18 cellular contexts compared by ENCODE assay signal in the genomic region with DNA sequence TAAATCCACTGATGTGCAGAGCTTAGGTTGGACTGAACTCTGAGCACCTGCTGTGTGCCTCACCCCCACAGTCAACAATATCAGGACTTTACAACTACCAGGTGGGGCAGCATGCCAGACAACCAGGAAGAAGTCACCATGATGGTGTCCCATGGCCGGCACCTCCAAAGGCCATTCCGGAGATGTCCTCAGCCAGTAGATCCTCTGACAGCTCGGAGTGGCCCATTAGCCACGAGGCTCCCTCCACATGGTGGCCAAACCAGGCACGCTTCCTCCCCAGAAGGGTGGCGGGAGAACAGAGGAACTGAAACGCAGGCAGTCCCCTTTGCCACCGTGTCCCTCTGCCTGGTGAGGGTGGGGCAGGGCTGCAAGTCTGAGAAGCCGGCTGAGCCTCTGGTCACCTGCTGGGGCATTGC.
DNase-seq lines count a peak whose midpoint lies in the region; ATAC-seq, FAIRE-seq and TF ChIP-seq lines count a peak whose summit lies in the region.
"Had no signal": no experiment of that assay in that cellular context is flagged by ENCODE, and none has a peak within 500 bp of the region (broad histone marks: within the 10 kb centered on the region; RNA-seq: fewer than 3 reads in every experiment).

No MANE protein-coding gene starts in this region.

- H3K79me2 ChIP-seq in OCI-LY7 (ENCODE audit: insufficient read depth, low read depth, low read length) = no peaks in the 10 kb centered on the region

- H3K36me3 ChIP-seq in OCI-LY7 (ENCODE audit: insufficient read depth, low read length) = no peaks in the 10 kb centered on the region
- no peaks in the 10 kb centered on the region for H3K36me3 ChIP-seq in thyroid gland
- H3K36me3 ChIP-seq: BE2C had no signal

- no peaks in the 10 kb centered on the region for H4K20me1 ChIP-seq in OCI-LY7 (ENCODE audit: insufficient read depth, low read length)

- peak overlapping the region; percentile 28 for H3K4me2 ChIP-seq in OCI-LY7 (ENCODE audit: low read length)

- intact Hi-C loops in OCI-LY7 (cut with micrococcal nuclease; ENCODE audit: unreplicated experiment) (no loop called here), thyroid gland (cut with DNase I) (no loop called here)

- no peaks in the 10 kb centered on the region for H3K9me3 Mint-ChIP-seq in naive B cell
- H3K9me3 Mint-ChIP-seq in progenitor cell of endocrine pancreas (ENCODE audit: low read depth) = no peaks in the 10 kb centered on the region
- H3K9me3 Mint-ChIP-seq: natural killer cell treated with Interleukin-12 subunit alpha and Interleukin-12 subunit beta and Interleukin-15 and Interleukin-18, amount 100 ng/mL, for 72 hours had no signal

- peak overlapping the region in 4 of 8 donors; percentile 3 to 60 (median 36) for H3K4me3 Mint-ChIP-seq in naive B cell
- no peak overlapping the region for H3K4me3 Mint-ChIP-seq in progenitor cell of endocrine pancreas (ENCODE audit: low read depth)
- H3K4me3 Mint-ChIP-seq: central memory CD8-positive, alpha-beta T cell; natural killer cell treated with Interleukin-12 subunit alpha and Interleukin-12 subunit beta and Interleukin-15 and Interleukin-18, amount 100 ng/mL, for 72 hours; T-helper 17 cell had no signal

- ATAC-seq in HG02588 (IDR thresholded peaks at IDR 0.05; ENCODE audit: unreplicated experiment) (peak; percentile 65), naive B cell (ENCODE audit: low read depth in 2 of 2) (peak; percentile 56 to 63)
- ATAC-seq: T-helper 17 cell had no signal

- peak overlapping the region in 1 of 6 donors; percentile 75 for H3K27ac Mint-ChIP-seq in naive B cell
- no peak overlapping the region for H3K27ac Mint-ChIP-seq in progenitor cell of endocrine pancreas
- H3K27ac Mint-ChIP-seq: natural killer cell treated with Interleukin-12 subunit alpha and Interleukin-12 subunit beta and Interleukin-15 and Interleukin-18, amount 100 ng/mL, for 72 hours; T-helper 17 cell had no signal

- H3K27ac ChIP-seq in OCI-LY7 (ENCODE audit: low read depth, low read length, poor library complexity, severe bottlenecking) = no peak overlapping the region
- H3K27ac ChIP-seq in thyroid gland = no peak overlapping the region

- H3K36me3 Mint-ChIP-seq in naive B cell (no peaks in the 10 kb centered on the region), progenitor cell of endocrine pancreas (ENCODE audit: insufficient read depth) (no peaks in the 10 kb centered on the region)
- H3K36me3 Mint-ChIP-seq: natural killer cell treated with Interleukin-12 subunit alpha and Interleukin-12 subunit beta and Interleukin-15 and Interleukin-18, amount 100 ng/mL, for 72 hours had no signal

- FAIRE-seq in GM12891 (lab: Jason Lieb, UNC) = no peak
- no peak for FAIRE-seq in RCC 7860 (lab: Jason Lieb, UNC)
- FAIRE-seq: GM19239, kidney had no signal

- DNase-seq in GM12891 (ENCODE audit: insufficient read length, low spot score) = no peak
- DNase-seq in OCI-LY7 (ENCODE audit: low spot score) = peak; percentile 62
- peak; percentile 41 for DNase-seq in naive B cell
- no peak for DNase-seq in NCI-H1436 treated with DMSO at 0.1 percent for 48 hours (lab: John Stamatoyannopoulos, UW)
- DNase-seq in thyroid gland = no peak
- no peak for DNase-seq in RCC 7860 (ENCODE audit: low spot score)
- no peak for DNase-seq in progenitor cell of endocrine pancreas (ENCODE audit: low spot score, unreplicated experiment)
- DNase-seq: activated CD4-positive, alpha-beta T cell treated with anti-CD3 and anti-CD28 coated beads for 48 hours; activated T-cell treated with anti-CD3 and anti-CD28 coated beads for 4 hours; BE2C; kidney; NCI-H2171 treated with DMSO at 0.1 percent for 48 hours; retina; T-helper 17 cell had no signal

- no peaks in the 10 kb centered on the region for H3K27me3 ChIP-seq in thyroid gland
- H3K27me3 ChIP-seq: BE2C had no signal

- TF ChIP-seq CTCF in OCI-LY7 (conservative IDR thresholded peaks at IDR 0.05; ENCODE audit: low read length) = no peak
- no peak for TF ChIP-seq CTCF in thyroid gland (IDR thresholded peaks at IDR 0.05)
- TF ChIP-seq CTCF in progenitor cell of endocrine pancreas (IDR thresholded peaks at IDR 0.05; ENCODE audit: unreplicated experiment) = no peak

- H2AFZ ChIP-seq in OCI-LY7 (ENCODE audit: low read length) = peak overlapping the region; percentile 60

- TF ChIP-seq POLR2A in GM12891 (IDR thresholded peaks at IDR 0.05; ENCODE audit: low read depth, low read length) = no peak
- TF ChIP-seq POLR2A in thyroid gland (IDR thresholded peaks at IDR 0.05) = no peak

- POLR2A ChIA-PET in OCI-LY7 (lab: Charles Lee) = no interaction called here

- 95% methylated on average over 9 of the region's 9 CpGs; no CpG with 5 or more reads in 1 of the 2 donors for WGBS in thyroid gland, 2 donors

- CTCF ChIA-PET in OCI-LY7 (lab: Charles Lee; ENCODE audit: unreplicated experiment) = interaction anchor here (0.6 kb wide), 1 partner anchor 27 kb away, joined by 4 read pairs; no protein-coding TSS in a partner anchor

- H3K4me3 ChIP-seq in OCI-LY7 (ENCODE audit: low read depth, low read length, poor library complexity, severe bottlenecking) = no peak overlapping the region
- no peak overlapping the region for H3K4me3 ChIP-seq in thyroid gland (replicated peaks in 1 of 3)

- no peaks in the 10 kb centered on the region for H3K9me3 ChIP-seq in OCI-LY7 (ENCODE audit: low read length)
- no peaks in the 10 kb centered on the region for H3K9me3 ChIP-seq in thyroid gland
- H3K9me3 ChIP-seq: BE2C had no signal

- H3K27me3 Mint-ChIP-seq in naive B cell (peaks cover 0 to 6% (median 0%) of the 10 kb centered on the region in 3 donors), progenitor cell of endocrine pancreas (peaks cover 9% of the 10 kb centered on the region)
- H3K27me3 Mint-ChIP-seq: central memory CD8-positive, alpha-beta T cell; T-helper 17 cell had no signal

- BruUV-seq in OCI-LY7 (replicated peaks; lab: Mats Ljungman, UMichigan) = no TSS peak

- H3K4me1 ChIP-seq in OCI-LY7 (ENCODE audit: insufficient read depth, low read length, poor library complexity, severe bottlenecking) (peaks cover 36% of the 10 kb centered on the region), thyroid gland (peaks cover 10 to 18% of the 10 kb centered on the region in 2 donors)
- H3K4me1 ChIP-seq: BE2C had no signal

- no peaks in the 10 kb centered on the region for H3K9me2 ChIP-seq in OCI-LY7 (ENCODE audit: insufficient read depth, low read length)

- H3K4me1 Mint-ChIP-seq in naive B cell (peaks cover 17 to 39% (median 23%) of the 10 kb centered on the region in 3 donors), progenitor cell of endocrine pancreas (ENCODE audit: low read depth) (peaks cover 3% of the 10 kb centered on the region)
- H3K4me1 Mint-ChIP-seq: central memory CD8-positive, alpha-beta T cell; T-helper 17 cell had no signal

TF ChIP-seq in GM12891, 5 proteins besides CTCF, POLR2A, EP300 and RAD21:
- TF ChIP-seq POLR2AphosphoS5 (IDR thresholded peaks at IDR 0.05; ENCODE audit: low read depth, low read length) (no peak), SPI1 (IDR thresholded peaks at IDR 0.05; ENCODE audit: low read depth, low read length) (0 out of 2 replicates have a peak, but pooled peaks have one; percentile 23), POU2F2 (IDR thresholded peaks at IDR 0.05; ENCODE audit: low read depth, low read length) (no peak)

Comparison
In these comparisons a context has a peak if more than half of its experiments do, and no peak if none do; other contexts are left out.
1. DNase-seq: peak in OCI-LY7 (single experiment) and naive B cell (single experiment); none in GM12891 (single experiment), NCI-H1436 treated with DMSO at 0.1 percent for 48 hours (single experiment), thyroid gland (0 of 2), RCC 7860 (single experiment) and progenitor cell of endocrine pancreas (single experiment).